In genomic region chr17:79542718-79543117, GRCh38 we compare ENCODE assay signal across 17 cellular contexts.
A peak's percentile ranks its signal among the peaks of the same experiment; 100 is the strongest.
DNase-seq lines count a peak whose midpoint lies in the region; ATAC-seq, FAIRE-seq and TF ChIP-seq lines count a peak whose summit lies in the region.
"Had no signal": no experiment of that assay in that cellular context is flagged by ENCODE, and none has a peak within 500 bp of the region (broad histone marks: within the 10 kb centered on the region; RNA-seq: fewer than 3 reads in every experiment).

No MANE protein-coding gene starts in this region.

- whole genome bisulfite sequencing in K562 (ENCODE audit: insufficient coverage, low coverage, missing lambda C conversion rate) = 3% methylated on average over 8 of the region's 8 CpGs
- 40% methylated on average over 8 of the region's 8 CpGs for WGBS in HepG2 (ENCODE audit: low lambda C conversion rate)

- H3K9ac ChIP-seq in K562 (ENCODE audit: insufficient read depth in 1 of 2, low read depth in 2 of 2, low read length in 2 of 2) = no peak overlapping the region
- H3K9ac ChIP-seq in HepG2 (ENCODE audit: insufficient read depth, low read depth, low read length) = no peak overlapping the region

- DNase-seq in K562 (ENCODE audit: extremely low read depth in 1 of 4, low spot score in 3 of 4) (no peak), HepG2 (ENCODE audit: low spot score) (no peak), HAP-1 (ENCODE audit: low spot score in 2 of 2) (no peak)
- DNase-seq in central memory CD4-positive, alpha-beta T cell = no peak
- DNase-seq in activated CD4-positive, alpha-beta T cell treated with anti-CD3 and anti-CD28 coated beads, Interleukin-2, amount 50 U/mL, for 48 hours = no peak
- DNase-seq: C1 segment of cervical spinal cord; Calu3; CD4-positive, alpha-beta memory T cell; COR-L47; DMS53; GF-D8; GOT3; HCEC 1CT had no signal

- no peak for FAIRE-seq in K562 (lab: Jason Lieb, UNC)
- no peak for FAIRE-seq in HepG2 (lab: Jason Lieb, UNC)
- FAIRE-seq: GM12891, H54 had no signal

- TF ChIP-seq EP300 in K562 (IDR thresholded peaks at IDR 0.05; ENCODE audit: low read length) (no peak), HepG2 (IDR thresholded peaks at IDR 0.05; ENCODE audit: low read depth in 2 of 2, low read length in 2 of 2) (no peak), HepG2 (CRISPR knock-in tag; IDR thresholded peaks at IDR 0.05; ENCODE audit: borderline replicate concordance) (no peak)

- no peak overlapping the region for H3K27ac ChIP-seq in K562 (ENCODE audit: extremely low read depth, low read depth, low read length)
- peak overlapping the region; percentile 81 for H3K27ac ChIP-seq in cingulate gyrus (ENCODE audit: low read depth, low read length)
- no peak overlapping the region for H3K27ac ChIP-seq in HepG2 (ENCODE audit: extremely low read length, insufficient read depth, low read length)
- H3K27ac ChIP-seq in temporal lobe (ENCODE audit: low read depth, low read length) = peak overlapping the region; percentile 83

- no peaks in the 10 kb centered on the region for H3K4me1 ChIP-seq in K562 (replicated peaks in 1 of 2; ENCODE audit: control insufficient read depth in 2 of 2, insufficient read depth in 2 of 2, low read length in 2 of 2)
- H3K4me1 ChIP-seq in HepG2 (ENCODE audit: insufficient read depth, low read length) = no peaks in the 10 kb centered on the region
- H3K4me1 ChIP-seq in HAP-1 = no peaks in the 10 kb centered on the region

- no peak overlapping the region for H3K4me2 ChIP-seq in K562 (ENCODE audit: insufficient read depth, low read length)
- H3K4me2 ChIP-seq in HepG2 (ENCODE audit: low read depth, low read length) = no peak overlapping the region

- no peaks in the 10 kb centered on the region for H3K36me3 ChIP-seq in K562 (ENCODE audit: control insufficient read depth, insufficient read depth, low read length)
- H3K36me3 ChIP-seq in HepG2 (replicated peaks in 1 of 2; ENCODE audit: control insufficient read depth in 1 of 2, insufficient read depth in 2 of 2, low read length in 2 of 2) = no peaks in the 10 kb centered on the region
- no peaks in the 10 kb centered on the region for H3K36me3 ChIP-seq in HAP-1 (replicated peaks)

- H3K9me1 ChIP-seq in K562 (ENCODE audit: control insufficient read depth, insufficient read depth, low read length) = peaks cover 3% of the 10 kb centered on the region

- H3K9me3 ChIP-seq in K562 (replicated peaks; ENCODE audit: control insufficient read depth, insufficient read depth, low read depth, low read length) (no peaks in the 10 kb centered on the region), HepG2 (ENCODE audit: low read length) (no peaks in the 10 kb centered on the region), HAP-1 (no peaks in the 10 kb centered on the region)

- H2AFZ ChIP-seq in K562 (ENCODE audit: low read depth, low read length) (no peak overlapping the region), HepG2 (ENCODE audit: low read length) (no peak overlapping the region)

- ATAC-seq in K562 = no peak
- ATAC-seq in HepG2 = no peak

- BruUV-seq in K562 (replicated peaks; lab: Mats Ljungman, UMichigan) (no TSS peak), HepG2 (replicated peaks; lab: Mats Ljungman, UMichigan) (no TSS peak)

- peaks cover 10% of the 10 kb centered on the region; the same call in 1 of the 2 replicates for H4K20me1 ChIP-seq in K562 (replicated peaks; ENCODE audit: control insufficient read depth, insufficient read depth, low read length)
- H4K20me1 ChIP-seq in HepG2 (ENCODE audit: insufficient read depth, low read length) = no peaks in the 10 kb centered on the region; the same call in 1 of the 2 replicates

- H3K79me2 ChIP-seq in K562 (ENCODE audit: control insufficient read depth, insufficient read depth, low read length) (no peaks in the 10 kb centered on the region), HepG2 (ENCODE audit: insufficient read depth, low read length) (no peaks in the 10 kb centered on the region)

- H3K4me3 ChIP-seq in K562 = no peak overlapping the region
- no peak overlapping the region for H3K4me3 ChIP-seq in HepG2 (replicated peaks in 1 of 3; ENCODE audit: insufficient read depth in 1 of 3, low read depth in 2 of 3, low read length in 3 of 3)
- H3K4me3 ChIP-seq in HAP-1 = no peak overlapping the region

- TF ChIP-seq CTCF in K562 (IDR thresholded peaks at IDR 0.05 in 2 of 3, conservative IDR thresholded peaks at IDR 0.05 in 1 of 3; ENCODE audit: insufficient read depth in 2 of 3, low read depth in 1 of 3, low read length in 3 of 3) (no peak), HepG2 (CRISPR knock-in tag; IDR thresholded peaks at IDR 0.05) (no peak)

- intact Hi-C loops in K562 (cut with micrococcal nuclease) = no loop called here
- intact Hi-C loops in HepG2 (cut with micrococcal nuclease; ENCODE audit: unreplicated experiment) = no loop called here

- H3K27me3 ChIP-seq in K562 (ENCODE audit: control insufficient read depth in 2 of 2, insufficient read depth in 2 of 2, low read length in 2 of 2) = peaks cover 34 to 77% of the 10 kb centered on the region in 2 experiments; a peak in 4 of 5 replicates
- peaks cover 35 to 91% of the 10 kb centered on the region in 2 experiments for H3K27me3 ChIP-seq in HepG2 (ENCODE audit: control insufficient read depth in 1 of 2, insufficient read depth in 2 of 2, low read length in 2 of 2)
- H3K27me3 ChIP-seq in HAP-1 (ENCODE audit: low read depth) = peaks cover 32% of the 10 kb centered on the region

- POLR2A ChIA-PET in K562 (lab: Yijun Ruan, JAX) (interaction anchor here (0.6 to 0.7 kb wide), 2 partner anchors 47 to 547 kb away, joined by 3 read pairs; no protein-coding TSS in a partner anchor), HepG2 (lab: Yijun Ruan, JAX) (no interaction called here)

- TF ChIP-seq RAD21 in K562 (CRISPR knock-in tag; conservative IDR thresholded peaks at IDR 0.05 in 1 of 2, IDR thresholded peaks at IDR 0.05 in 1 of 2) (no peak), HepG2 (CRISPR knock-in tag; IDR thresholded peaks at IDR 0.05) (no peak)

- TF ChIP-seq POLR2A in K562 (conservative IDR thresholded peaks at IDR 0.05) (no peak), HepG2 (IDR thresholded peaks at IDR 0.05; ENCODE audit: insufficient read depth in 1 of 2, low read depth in 2 of 2, low read length in 2 of 2) (no peak)

- in situ Hi-C loops in K562 (cut with MboI) = no loop called here
- in situ Hi-C loops in HepG2 (cut with HindIII; ENCODE audit: extremely low pct_ligation_motif_present, low pct_unique_long_range_greater_than_20kb) = no loop called here
- in situ Hi-C loops in HAP-1 (cut with MboI; ENCODE audit: low sequenced_read_pairs) = no loop called here

- CTCF ChIA-PET in K562 (lab: Yijun Ruan, JAX; ENCODE audit: low intra/inter-chr PET ratio) (no interaction called here), HepG2 (lab: Yijun Ruan, JAX; ENCODE audit: low intra/inter-chr PET ratio, low total read pairs) (no interaction called here)

TF ChIP-seq in K562, 482 proteins besides CTCF, POLR2A, EP300 and RAD21:
- TF ChIP-seq, protein P1, sequence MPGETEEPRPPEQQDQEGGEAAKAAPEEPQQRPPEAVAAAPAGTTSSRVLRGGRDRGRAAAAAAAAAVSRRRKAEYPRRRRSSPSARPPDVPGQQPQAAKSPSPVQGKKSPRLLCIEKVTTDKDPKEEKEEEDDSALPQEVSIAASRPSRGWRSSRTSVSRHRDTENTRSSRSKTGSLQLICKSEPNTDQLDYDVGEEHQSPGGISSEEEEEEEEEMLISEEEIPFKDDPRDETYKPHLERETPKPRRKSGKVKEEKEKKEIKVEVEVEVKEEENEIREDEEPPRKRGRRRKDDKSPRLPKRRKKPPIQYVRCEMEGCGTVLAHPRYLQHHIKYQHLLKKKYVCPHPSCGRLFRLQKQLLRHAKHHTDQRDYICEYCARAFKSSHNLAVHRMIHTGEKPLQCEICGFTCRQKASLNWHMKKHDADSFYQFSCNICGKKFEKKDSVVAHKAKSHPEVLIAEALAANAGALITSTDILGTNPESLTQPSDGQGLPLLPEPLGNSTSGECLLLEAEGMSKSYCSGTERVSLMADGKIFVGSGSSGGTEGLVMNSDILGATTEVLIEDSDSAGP (CRISPR knock-in tag; IDR thresholded peaks at IDR 0.05) = no peak
- TF ChIP-seq, protein P2, sequence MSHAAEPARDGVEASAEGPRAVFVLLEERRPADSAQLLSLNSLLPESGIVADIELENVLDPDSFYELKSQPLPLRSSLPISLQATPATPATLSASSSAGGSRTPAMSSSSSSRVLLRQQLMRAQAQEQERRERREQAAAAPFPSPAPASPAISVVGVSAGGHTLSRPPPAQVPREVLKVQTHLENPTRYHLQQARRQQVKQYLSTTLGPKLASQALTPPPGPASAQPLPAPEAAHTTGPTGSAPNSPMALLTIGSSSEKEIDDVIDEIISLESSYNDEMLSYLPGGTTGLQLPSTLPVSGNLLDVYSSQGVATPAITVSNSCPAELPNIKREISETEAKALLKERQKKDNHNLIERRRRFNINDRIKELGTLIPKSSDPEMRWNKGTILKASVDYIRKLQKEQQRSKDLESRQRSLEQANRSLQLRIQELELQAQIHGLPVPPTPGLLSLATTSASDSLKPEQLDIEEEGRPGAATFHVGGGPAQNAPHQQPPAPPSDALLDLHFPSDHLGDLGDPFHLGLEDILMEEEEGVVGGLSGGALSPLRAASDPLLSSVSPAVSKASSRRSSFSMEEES (CRISPR knock-in tag; IDR thresholded peaks at IDR 0.05) = peak; percentile 28; the same call in 1 of the 2 replicates

TF ChIP-seq in HepG2, 621 proteins besides CTCF, POLR2A, EP300 and RAD21:
- TF ChIP-seq ZNF260 (CRISPR knock-in tag; IDR thresholded peaks at IDR 0.05; ENCODE audit: borderline replicate concordance, low read depth) = no peak
- peak; percentile 96 for TF ChIP-seq MNT (IDR thresholded peaks at IDR 0.05)

Comparison
In these comparisons a context has a peak if more than half of its experiments do, and no peak if none do; other contexts are left out.
1. H3K27ac ChIP-seq: peak in cingulate gyrus (single experiment) and temporal lobe (single experiment); none in K562 (single experiment) and HepG2 (single experiment).